ENCODE assay signal across 22 cellular contexts in the genomic region with DNA sequence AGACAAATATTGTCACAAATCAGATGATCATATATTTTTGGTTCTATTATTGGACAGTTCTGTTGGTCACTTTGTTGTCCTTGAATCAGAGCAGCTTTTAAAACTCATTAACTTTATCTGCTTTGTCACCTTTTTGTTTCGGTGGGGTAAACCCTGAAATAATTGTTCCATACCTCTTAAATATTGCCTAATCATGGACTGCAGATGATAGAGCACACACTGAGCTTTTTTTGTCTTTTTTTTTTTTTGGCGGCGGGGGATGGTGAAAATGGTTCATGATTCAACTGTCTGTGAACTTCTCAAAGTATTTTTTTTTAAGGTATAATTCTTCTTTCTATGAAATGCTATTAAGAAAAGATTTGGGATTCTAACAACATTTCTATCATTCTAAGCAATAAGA. TPM values are rescaled to one million over a fixed set of nuclear protein-coding genes. Genes with fewer than 3 reads are reported as not detected.
DNase-seq lines count a peak whose midpoint lies in the region; ATAC-seq and TF ChIP-seq lines count a peak whose summit lies in the region.
"Had no signal": no experiment of that assay in that cellular context is flagged by ENCODE, and none has a peak within 500 bp of the region (broad histone marks: within the 10 kb centered on the region; RNA-seq: fewer than 3 reads in every experiment).

No MANE protein-coding gene starts in this region.

- H3K9me2 ChIP-seq in GM23248 (ENCODE audit: insufficient read depth), result no peaks in the 10 kb centered on the region

- H3K27ac ChIP-seq in GM23248 (no peak overlapping the region), SK-N-MC (no peak overlapping the region), gastrocnemius medialis (peak overlapping the region; percentile 91 to 97 (median 94))
- H3K27ac ChIP-seq: C4-2B, HL-60, SJSA1 had no signal

- intact Hi-C loops in gastrocnemius medialis (cut with DNase I; ENCODE audit: low total_unique reads), result loop anchor here (5.0 kb wide), 3 partner anchors 64 to 626 kb away; no protein-coding TSS in a partner anchor

- peak overlapping the region; percentile 93; the same call in 1 of the 2 replicates for H2AFZ ChIP-seq in GM23248

- H4K20me1 ChIP-seq in GM23248 (ENCODE audit: insufficient read depth), result no peaks in the 10 kb centered on the region

- H3K9ac ChIP-seq in GM23248 (no peak overlapping the region), SK-N-MC (ENCODE audit: insufficient read length) (peak overlapping the region; percentile 17)

- H3K36me3 Mint-ChIP-seq in nephron progenitor cell (ENCODE audit: low read depth), result peaks cover 8% of the 10 kb centered on the region
- H3K36me3 Mint-ChIP-seq: IgD-negative memory B cell had no signal

- ATAC-seq in gastrocnemius medialis, result no peak

- H3K27ac Mint-ChIP-seq in nephron progenitor cell, result no peak overlapping the region
- H3K27ac Mint-ChIP-seq: B cell had no signal

- H3F3A ChIP-seq in GM23248 (ENCODE audit: insufficient read depth), result no peaks in the 10 kb centered on the region

- H3K79me2 ChIP-seq in GM23248 (ENCODE audit: insufficient read depth), result peaks cover 10% of the 10 kb centered on the region

- no peaks in the 10 kb centered on the region for H3K9me3 Mint-ChIP-seq in nephron progenitor cell
- H3K9me3 Mint-ChIP-seq: IgD-negative memory B cell had no signal

- H3K27me3 Mint-ChIP-seq in nephron progenitor cell (ENCODE audit: low read depth, poor library complexity), result no peaks in the 10 kb centered on the region
- H3K27me3 Mint-ChIP-seq: B cell had no signal

- H3K4me1 Mint-ChIP-seq in nephron progenitor cell, result peaks cover 36% of the 10 kb centered on the region

- no peak overlapping the region for H3K4me2 ChIP-seq in GM23248 (ENCODE audit: unreplicated experiment)

- H3K9me3 ChIP-seq in GM23248 (ENCODE audit: low read depth), result no peaks in the 10 kb centered on the region
- H3K9me3 ChIP-seq in SK-N-MC (ENCODE audit: low read depth, low read length), result no peaks in the 10 kb centered on the region
- H3K9me3 ChIP-seq in gastrocnemius medialis, result no peaks in the 10 kb centered on the region
- H3K9me3 ChIP-seq: SJSA1 had no signal

- DNase-seq in GM23248 (no peak), SK-N-MC (ENCODE audit: low read depth, low spot score) (no peak), nephron progenitor cell (no peak), gastrocnemius medialis (no peak), SW480 (ENCODE audit: low spot score) (no peak), RKO (ENCODE audit: low spot score) (no peak), erythroblast (lab: John Stamatoyannopoulos, UW) (no peak), GM19240 (ENCODE audit: insufficient read length, low spot score) (no peak)
- DNase-seq: NCI-H1092 treated with DMSO at 0.1 percent for 48 hours, NCI-H1436, NCI-H187 treated with DMSO at 0.1 percent for 48 hours, NCI-H2171 treated with DMSO at 0.1 percent for 48 hours, NCI-H345, NCI-H524, NCI-H748 treated with DMSO at 0.1 percent for 48 hours, Right ventricle myocardium superior, RPMI8226 had no signal

- no peak for TF ChIP-seq CTCF in nephron progenitor cell (IDR thresholded peaks at IDR 0.05)
- no peak for TF ChIP-seq CTCF in gastrocnemius medialis (IDR thresholded peaks at IDR 0.05 in 4 of 5, conservative IDR thresholded peaks at IDR 0.05 in 1 of 5)

- H3K36me3 ChIP-seq in GM23248 (ENCODE audit: low read depth) (no peaks in the 10 kb centered on the region; the same call in 1 of the 2 replicates), SK-N-MC (ENCODE audit: insufficient read depth, low read length) (peaks cover 20% of the 10 kb centered on the region), gastrocnemius medialis (peaks cover 0 to 2% of the 10 kb centered on the region in 2 donors)

- in situ Hi-C loops in GM23248 (cut with MboI) (no loop called here), gastrocnemius medialis (cut with MboI; ENCODE audit: low sequenced_read_pairs in 4 of 4) (no loop called here)

- TF ChIP-seq POLR2A in gastrocnemius medialis (IDR thresholded peaks at IDR 0.05), result no peak
- no peak for TF ChIP-seq POLR2A in erythroblast (IDR thresholded peaks at IDR 0.05; ENCODE audit: low read length)

- H3K4me1 ChIP-seq in GM23248 (ENCODE audit: insufficient read depth) (peaks cover 7% of the 10 kb centered on the region; the same call in 1 of the 2 replicates), gastrocnemius medialis (peaks cover 8 to 29% of the 10 kb centered on the region in 2 donors)

- 95 to 100% methylated on average over 3 of the region's 3 CpGs for WGBS in GM23248 (ENCODE audit: low coverage in 1 of 2, low lambda C conversion rate in 2 of 2, missing lambda C conversion rate in 2 of 2), 2 experiments

- H3K4me3 Mint-ChIP-seq in nephron progenitor cell, result peak overlapping the region; percentile 65

- H3K27me3 ChIP-seq in GM23248 (replicated peaks; ENCODE audit: insufficient read depth), result no peaks in the 10 kb centered on the region
- H3K27me3 ChIP-seq in gastrocnemius medialis, result no peaks in the 10 kb centered on the region
- H3K27me3 ChIP-seq: SJSA1 had no signal

- H3K4me3 ChIP-seq in GM23248 (no peak overlapping the region), SK-N-MC (no peak overlapping the region), gastrocnemius medialis (no peak overlapping the region)
- H3K4me3 ChIP-seq: SJSA1 had no signal

RNA-seq across cellular contexts. Expression of a gene that starts 1.8 kb away (rescaled TPM):
- total RNA-seq in GM23248 (2014; rRNA removed; shearing (Covaris generic)), result 8.6 and 8.9 TPM in 2 replicates
- 5.2 and 6.7 TPM in 2 replicates for polyA plus RNA-seq in GM23248 (2016; fragmentation: Nextera tagmentation; extraction: Ambion mirVana)
- total RNA-seq in gastrocnemius medialis, result 10 to 100 TPM in 3 of 4 donors, 1 to 10 TPM in 1; 4.3 to 14.5 (median 11.6) TPM

Comparison
In these comparisons a context has a peak if more than half of its experiments do, and no peak if none do; other contexts are left out.
1. H3K27ac ChIP-seq: peak in gastrocnemius medialis (4 of 4); none in GM23248 (single experiment) and SK-N-MC (single experiment).